Comparison of ENCODE assay signal across 1 cellular context in genomic region chr16:56970934-56971767, GRCh38.
TF ChIP-seq lines count a peak whose summit lies in the region.

No MANE protein-coding gene starts in this region.

TF ChIP-seq in IMR-90, 13 proteins besides CTCF, POLR2A, EP300 and RAD21 (continued from another document):
- TF ChIP-seq MAZ (IDR thresholded peaks at IDR 0.05; ENCODE audit: borderline replicate concordance, low read depth, low read length) (no peak), SMC3 (IDR thresholded peaks at IDR 0.05; ENCODE audit: low read depth, low read length) (no peak), NFE2L2 (IDR thresholded peaks at IDR 0.05; ENCODE audit: low read depth, low read length) (no peak), ELK1 (IDR thresholded peaks at IDR 0.05; ENCODE audit: borderline replicate concordance, low read depth, low read length) (no peak)
TF ChIP-seq in IMR-90: peak in this region for 0.
